10 cellular contexts compared by ENCODE assay signal in the genomic region with DNA sequence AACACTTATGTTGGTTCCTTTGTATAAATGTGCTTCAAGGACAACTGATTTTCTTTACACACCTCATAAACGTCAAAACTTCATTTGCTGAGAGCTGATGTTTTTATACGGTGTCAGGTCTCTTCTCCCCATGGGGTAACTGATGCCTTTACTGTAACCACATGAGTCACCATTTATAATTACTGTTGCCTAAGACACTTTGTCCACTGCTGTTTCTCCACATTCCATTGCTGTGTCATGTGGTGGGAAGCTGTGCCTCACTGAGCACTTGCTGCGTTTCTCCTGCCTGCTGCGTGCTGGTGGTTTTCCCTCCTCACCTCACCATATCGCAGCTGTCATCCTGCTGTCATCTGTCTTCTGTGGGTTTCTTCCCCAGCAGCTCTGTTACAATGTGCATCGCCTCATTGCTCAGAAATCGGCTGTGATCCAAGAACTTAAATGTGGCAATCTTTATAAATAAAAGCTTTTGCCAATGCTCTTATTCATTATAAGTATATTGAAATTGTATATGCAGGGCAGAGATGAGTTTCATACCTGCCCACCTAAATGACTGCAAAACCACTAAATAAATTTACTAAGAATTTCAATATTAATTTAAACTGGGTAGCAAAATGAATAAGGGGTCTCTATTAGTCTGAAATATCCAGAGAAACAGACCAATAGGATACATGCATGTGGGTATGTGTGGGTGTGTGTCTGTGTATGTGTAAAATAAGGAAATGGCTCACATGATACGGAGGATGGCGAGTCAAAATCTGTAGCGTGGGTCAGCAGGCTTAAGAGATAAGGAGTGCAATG.
DNase-seq lines count a peak whose midpoint lies in the region; ATAC-seq and TF ChIP-seq lines count a peak whose summit lies in the region.
"Had no signal": no experiment of that assay in that cellular context is flagged by ENCODE, and none has a peak within 500 bp of the region (broad histone marks: within the 10 kb centered on the region; RNA-seq: fewer than 3 reads in every experiment).

No MANE protein-coding gene starts in this region.

- POLR2A ChIA-PET in GM10248 (lab: Yijun Ruan, JAX), result no interaction called here

- DNase-seq in ELF-1 (ENCODE audit: low read depth, low spot score), result peak; percentile 77
- peak; percentile 89 for DNase-seq in MG63
- DNase-seq in adipocyte (ENCODE audit: low read depth), result peak; percentile 12
- peak; percentile 100 for DNase-seq in myocyte (ENCODE audit: low read depth)
- DNase-seq in germinal center (ENCODE audit: low spot score), result no peak
- DNase-seq in GM10248 (ENCODE audit: extremely low spot score), result no peak
- DNase-seq in omental fat pad (ENCODE audit: low spot score), result no peak
- DNase-seq: activated T-cell treated with anti-CD3 and anti-CD28 coated beads, Interleukin-2, amount 50 U/mL, for 4 hours; pancreas had no signal

- H3K4me1 ChIP-seq in adipocyte (ENCODE audit: control insufficient read depth, insufficient read depth, low read length), result peaks cover 36% of the 10 kb centered on the region
- H3K4me1 ChIP-seq: pancreas had no signal

- ATAC-seq in omental fat pad (ENCODE audit: low FRiP score) (no peak), GM19035 (IDR thresholded peaks at IDR 0.05; ENCODE audit: unreplicated experiment) (no peak)

- H3K4me3 ChIP-seq in MG63, result no peak overlapping the region
- H3K4me3 ChIP-seq in adipocyte (ENCODE audit: low read length), result peak overlapping the region; percentile 29
- H3K4me3 ChIP-seq: pancreas had no signal

- H3K9ac ChIP-seq in adipocyte (ENCODE audit: low read length), result peak overlapping the region; percentile 33

- H3K27me3 ChIP-seq in MG63 (no peaks in the 10 kb centered on the region), adipocyte (replicated peaks; ENCODE audit: control insufficient read depth, insufficient read depth, low read length) (no peaks in the 10 kb centered on the region)
- H3K27me3 ChIP-seq: pancreas had no signal

- H3K9me3 ChIP-seq in MG63, result no peaks in the 10 kb centered on the region
- H3K9me3 ChIP-seq in adipocyte (ENCODE audit: control insufficient read depth, low read length), result no peaks in the 10 kb centered on the region
- H3K9me3 ChIP-seq: pancreas had no signal

- TF ChIP-seq CTCF in GM10248 (IDR thresholded peaks at IDR 0.05; ENCODE audit: control extremely low read depth, extremely low read depth, low read depth, missing control alignments) (no peak), omental fat pad (IDR thresholded peaks at IDR 0.05) (no peak)

- H3K36me3 ChIP-seq in MG63, result no peaks in the 10 kb centered on the region
- H3K36me3 ChIP-seq in adipocyte (ENCODE audit: control insufficient read depth, insufficient read depth, low read length, severe bottlenecking), result no peaks in the 10 kb centered on the region
- H3K36me3 ChIP-seq: pancreas had no signal

- CTCF ChIA-PET in GM10248 (lab: Yijun Ruan, JAX), result no interaction called here

Comparison
In these comparisons a context has a peak if more than half of its experiments do, and no peak if none do; other contexts are left out.
1. DNase-seq: peak in ELF-1 (single experiment), MG63 (single experiment), adipocyte (single experiment) and myocyte (single experiment); none in germinal center (single experiment), GM10248 (single experiment) and omental fat pad (single experiment).